In the genomic region with DNA sequence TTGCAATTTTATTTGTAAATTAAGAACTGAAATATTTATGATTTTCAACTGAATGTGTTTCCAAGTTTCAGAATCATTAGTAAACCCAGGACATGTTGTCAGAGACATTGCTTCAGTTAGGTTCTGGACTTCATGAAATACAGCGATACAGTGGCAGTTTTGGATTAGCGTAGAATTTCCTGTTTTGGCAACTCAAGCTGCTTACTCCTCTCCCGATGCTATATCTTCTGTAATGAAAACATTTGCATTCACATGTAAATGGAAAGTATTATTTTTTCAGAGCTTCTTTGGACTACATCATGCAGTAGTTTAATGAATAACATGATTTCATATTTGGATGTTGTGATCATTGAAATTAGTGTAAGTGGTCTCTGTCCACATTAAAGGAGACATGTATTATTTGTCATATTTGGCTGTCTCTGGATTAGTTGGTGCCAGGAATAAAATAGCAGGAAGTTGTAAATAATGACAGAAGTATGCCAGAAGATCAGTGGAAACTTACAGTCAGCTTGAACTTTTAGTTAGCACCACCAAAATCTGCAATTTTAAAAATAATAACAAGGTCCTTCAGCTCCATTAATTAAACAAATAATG, we compare ENCODE assay signal across 22 cellular contexts.
"Had no signal": no experiment of that assay in that cellular context is flagged by ENCODE, and none has a peak within 500 bp of the region (broad histone marks: within the 10 kb centered on the region; RNA-seq: fewer than 3 reads in every experiment).

No MANE protein-coding gene starts in this region.

- ATAC-seq: activated T-cell treated with anti-CD3 and anti-CD28 coated beads, Interleukin-2, amount 50 U/mL, for 4 hours; body of pancreas; left cardiac atrium; lower lobe of right lung; stimulated activated naive B cell treated with anti-CD40 and anti-IgM and Interleukin-4, amounts not matched to agents 10 μg/mL and 1 μg/mL and 100 μg/mL, for 72 hours; T-helper 17 cell had no signal

- H3K4me3 ChIP-seq: body of pancreas, colonic mucosa, lower lobe of right lung, neural progenitor cell, ovary, sigmoid colon, tibial artery had no signal

- DNase-seq: activated CD4-positive, alpha-beta memory T cell treated with anti-CD3 and anti-CD28 coated beads, Interleukin-2, amount 10 ng/mL, durations not matched to agents 7 days and 5 days; activated CD4-positive, alpha-beta T cell treated with anti-CD3 and anti-CD28 coated beads for 4 hours; activated effector memory CD4-positive, alpha-beta T cell treated with Interleukin-2 at 50 U/mL for 16 hours; activated naive CD4-positive, alpha-beta T cell treated with anti-CD3 and anti-CD28 coated beads, Interleukin-2, amount 50 U/mL, for 16 hours; activated T-cell treated with anti-CD3 and anti-CD28 coated beads, Interleukin-2, amount 50 U/mL, for 4 hours; body of pancreas; caudate nucleus; colonic mucosa; effector CD4-positive, alpha-beta T cell; head of caudate nucleus; immature natural killer cell; left cardiac atrium; lower lobe of right lung; ovary; sigmoid colon; stimulated activated CD4-positive, alpha-beta T cell treated with anti-CD3 and anti-CD28 coated beads, Interleukin-2, amount 100 ng/mL, for 48 hours; stimulated activated naive B cell treated with anti-CD40 and anti-IgM and Interleukin-4, amounts not matched to agents 10 μg/mL and 1 μg/mL and 100 μg/mL, for 72 hours; T-helper 17 cell; tibial artery had no signal

- H3K27me3 ChIP-seq: body of pancreas, colonic mucosa, neural progenitor cell, ovary, sigmoid colon, tibial artery had no signal

- H3K36me3 ChIP-seq: colonic mucosa, lower lobe of right lung, neural progenitor cell, ovary, sigmoid colon, tibial artery had no signal

- H2AFZ ChIP-seq: neural progenitor cell had no signal

- H3K4me1 ChIP-seq: body of pancreas, colonic mucosa, neural progenitor cell had no signal

- H3K4me2 ChIP-seq: neural progenitor cell had no signal

- FAIRE-seq: frontal cortex, urothelium cell line had no signal

- H3K9me3 ChIP-seq: body of pancreas, colonic mucosa, lower lobe of right lung, ovary, sigmoid colon, tibial artery had no signal

- H3K9ac ChIP-seq: neural progenitor cell had no signal

- H3K27ac ChIP-seq: body of pancreas, colonic mucosa, lower lobe of right lung, neural progenitor cell, ovary, sigmoid colon, tibial artery had no signal
